8 cellular contexts compared by ENCODE assay signal in genomic region chr6:43172127-43173007, GRCh38. TPM values are rescaled to one million over a fixed set of nuclear protein-coding genes. Genes with fewer than 3 reads are reported as not detected.
DNase-seq lines count a peak whose midpoint lies in the region; ATAC-seq and TF ChIP-seq lines count a peak whose summit lies in the region.

No MANE protein-coding gene starts in this region.

- ATAC-seq in foreskin keratinocyte: no peak

- no peak for TF ChIP-seq CTCF in OCI-LY7 (conservative IDR thresholded peaks at IDR 0.05; ENCODE audit: low read length)
- no peak for TF ChIP-seq CTCF in foreskin keratinocyte (conservative IDR thresholded peaks at IDR 0.05)
- TF ChIP-seq CTCF in thyroid gland (IDR thresholded peaks at IDR 0.05): no peak

- CTCF ChIA-PET in OCI-LY7 (lab: Charles Lee; ENCODE audit: unreplicated experiment): interaction anchor here (0.8 kb wide), 1 partner anchor 185 kb away, joined by 3 read pairs; no protein-coding TSS in a partner anchor

- peak; percentile 8 to 24 for DNase-seq in SHP77 (lab: John Stamatoyannopoulos, UW)
- DNase-seq in SHP77 treated with DMSO at 0.1 percent for 48 hours (lab: John Stamatoyannopoulos, UW): no peak
- peak; percentile 39 for DNase-seq in OCI-LY7 (ENCODE audit: low spot score)
- peak; percentile 41 for DNase-seq in activated effector memory CD4-positive, alpha-beta T cell treated with Interleukin-2 at 50 U/mL for 16 hours
- peak; percentile 22 to 41 for DNase-seq in foreskin keratinocyte
- DNase-seq in thyroid gland: peak; percentile 65 to 70
- DNase-seq in epidermal melanocyte (ENCODE audit: insufficient read length, low spot score): no peak

- H3K27ac ChIP-seq in OCI-LY7 (ENCODE audit: low read depth, low read length, poor library complexity, severe bottlenecking): peak overlapping the region; percentile 7
- peak overlapping the region; percentile 70 for H3K27ac ChIP-seq in foreskin keratinocyte
- H3K27ac ChIP-seq in thyroid gland: peak overlapping the region; percentile 90 to 99 (median 98)

- peaks cover 18% of the 10 kb centered on the region; the same call in 1 of the 2 replicates for H3K79me2 ChIP-seq in OCI-LY7 (ENCODE audit: insufficient read depth, low read depth, low read length)

- H3K9me3 ChIP-seq in OCI-LY7 (ENCODE audit: low read length) (no peaks in the 10 kb centered on the region), neuron (ENCODE audit: low read length) (no peaks in the 10 kb centered on the region), thyroid gland (no peaks in the 10 kb centered on the region)

- peaks cover 22% of the 10 kb centered on the region for H4K20me1 ChIP-seq in OCI-LY7 (ENCODE audit: insufficient read depth, low read length)

- peak in 1 of 2 donors; percentile 47 for TF ChIP-seq POLR2A in thyroid gland (IDR thresholded peaks at IDR 0.05)

- 2 to 3% methylated on average over 42 to 43 of the region's 43 CpGs for WGBS in thyroid gland, 2 donors

- intact Hi-C loops in OCI-LY7 (cut with micrococcal nuclease; ENCODE audit: unreplicated experiment) (loop anchor here (5.0 to 10.0 kb wide), 3 partner anchors 305 to 608 kb away; partner anchors contain the start of genes TBCC, TJAP1 and UBR2), thyroid gland (cut with DNase I) (no loop called here)

- H3K4me2 ChIP-seq in OCI-LY7 (ENCODE audit: low read length): peak overlapping the region; percentile 97

- H3K4me3 ChIP-seq in OCI-LY7 (ENCODE audit: low read depth, low read length, poor library complexity, severe bottlenecking): peak overlapping the region; percentile 90
- peak overlapping the region; percentile 79 for H3K4me3 ChIP-seq in neuron (ENCODE audit: low read length)
- H3K4me3 ChIP-seq in thyroid gland (replicated peaks in 1 of 3): peak overlapping the region; percentile 61 to 94 (median 70)

- POLR2A ChIA-PET in OCI-LY7 (lab: Charles Lee): interaction anchor here (0.9 to 1.1 kb wide), 2 partner anchors 19 to 244 kb away, joined by 5 to 6 read pairs; no protein-coding TSS in a partner anchor

- H3K36me3 ChIP-seq in OCI-LY7 (ENCODE audit: insufficient read depth, low read length) (peaks cover 28% of the 10 kb centered on the region), neuron (ENCODE audit: insufficient read depth, low read length) (peaks cover 24% of the 10 kb centered on the region), thyroid gland (peaks cover 16 to 17% of the 10 kb centered on the region in 2 donors)

- H3K9me2 ChIP-seq in OCI-LY7 (ENCODE audit: insufficient read depth, low read length): no peaks in the 10 kb centered on the region

- BruUV-seq in OCI-LY7 (replicated peaks; lab: Mats Ljungman, UMichigan): no TSS peak

- no peak overlapping the region for H2AFZ ChIP-seq in OCI-LY7 (ENCODE audit: low read length)
- peak overlapping the region; percentile 8 for H2AFZ ChIP-seq in neuron (ENCODE audit: low read depth, low read length)

- H3K27me3 ChIP-seq in foreskin keratinocyte (no peaks in the 10 kb centered on the region), neuron (ENCODE audit: insufficient read depth, low read length) (no peaks in the 10 kb centered on the region), thyroid gland (no peaks in the 10 kb centered on the region)

- H3K4me1 ChIP-seq in OCI-LY7 (ENCODE audit: insufficient read depth, low read length, poor library complexity, severe bottlenecking): peaks cover 34% of the 10 kb centered on the region
- H3K4me1 ChIP-seq in foreskin keratinocyte: peaks cover 17% of the 10 kb centered on the region
- H3K4me1 ChIP-seq in neuron (ENCODE audit: insufficient read depth, low read length): peaks cover 25% of the 10 kb centered on the region
- peaks cover 25 to 29% of the 10 kb centered on the region in 2 donors for H3K4me1 ChIP-seq in thyroid gland

RNA-seq across cellular contexts. Expression of gene SRF, which starts 1.3 kb away (rescaled TPM):
- 17.6 and 22.8 TPM in 2 replicates for total RNA-seq in OCI-LY7 (2014; rRNA removed; shearing (Covaris generic))
- total RNA-seq in OCI-LY7 (2022) (23.1 and 24.2 TPM in 2 replicates), foreskin keratinocyte (29.1 and 30.0 TPM in 2 replicates), thyroid gland (10 to 100 TPM; 21.5 to 34.1 (median 22.6) TPM)
- polyA plus RNA-seq in foreskin keratinocyte: 24.4 and 27.4 TPM in 2 replicates

RNA-seq across cellular contexts. Expression of gene CUL9, which starts 9.6 kb away (rescaled TPM):
- 27.4 and 37.0 TPM in 2 replicates for total RNA-seq in OCI-LY7 (2014; rRNA removed; shearing (Covaris generic))
- 31.1 and 32.9 TPM in 2 replicates for total RNA-seq in OCI-LY7 (2022)
- total RNA-seq in foreskin keratinocyte: 39.4 and 46.7 TPM in 2 replicates
- polyA plus RNA-seq in foreskin keratinocyte: 32.3 and 33.7 TPM in 2 replicates
- total RNA-seq in thyroid gland: 10 to 100 TPM; 39.7 to 63.3 (median 59.0) TPM

RNA-seq across cellular contexts. Expression of gene DNPH1, which starts 56.9 kb away (rescaled TPM):
- total RNA-seq in OCI-LY7 (2014; rRNA removed; shearing (Covaris generic)): 111 and 126 TPM in 2 replicates
- total RNA-seq in OCI-LY7 (2022): 58.7 and 65.5 TPM in 2 replicates
- 82.3 and 89.4 TPM in 2 replicates for total RNA-seq in foreskin keratinocyte
- polyA plus RNA-seq in foreskin keratinocyte: 147 and 170 TPM in 2 replicates
- 100 to 1,000 TPM in 1 of 4 donors, 10 to 100 TPM in 3; 33.1 to 122 (median 84.1) TPM for total RNA-seq in thyroid gland

Comparison
In these comparisons a context has a peak if more than half of its experiments do, and no peak if none do; other contexts are left out.
1. DNase-seq: peak in SHP77 (2 of 2), OCI-LY7 (single experiment), activated effector memory CD4-positive, alpha-beta T cell treated with Interleukin-2 at 50 U/mL for 16 hours (single experiment), foreskin keratinocyte (2 of 2) and thyroid gland (2 of 2); none in SHP77 treated with DMSO at 0.1 percent for 48 hours (single experiment) and epidermal melanocyte (single experiment).
2. H3K27ac ChIP-seq: peak in every context shown above with its lines; median percentile 98 in thyroid gland; 70 in foreskin keratinocyte; 7 in OCI-LY7.
3. Peak in every context shown above with its lines, with median percentiles within 50 percentile points of each other: H3K4me3 ChIP-seq.